1 cellular context compared by ENCODE assay signal in genomic region chr11:30172872-30173271, GRCh38.
A peak's percentile ranks its signal among the peaks of the same experiment; 100 is the strongest.
TF ChIP-seq lines count a peak whose summit lies in the region.

No MANE protein-coding gene starts in this region.

TF ChIP-seq in SK-N-SH treated with all-trans-retinoic acid at 6 μM for 48 hours, 23 proteins besides CTCF, POLR2A, EP300 and RAD21:
- no peak for TF ChIP-seq PATZ1 (CRISPR knock-in tag; IDR thresholded peaks at IDR 0.05; ENCODE audit: borderline replicate concordance)
- 0 out of 2 replicates have a peak, but pooled peaks have one; percentile 40 for TF ChIP-seq ISL1 (CRISPR knock-in tag; IDR thresholded peaks at IDR 0.05)
- TF ChIP-seq ZC3H10 (CRISPR knock-in tag; IDR thresholded peaks at IDR 0.05), result no peak
